In the genomic region with DNA sequence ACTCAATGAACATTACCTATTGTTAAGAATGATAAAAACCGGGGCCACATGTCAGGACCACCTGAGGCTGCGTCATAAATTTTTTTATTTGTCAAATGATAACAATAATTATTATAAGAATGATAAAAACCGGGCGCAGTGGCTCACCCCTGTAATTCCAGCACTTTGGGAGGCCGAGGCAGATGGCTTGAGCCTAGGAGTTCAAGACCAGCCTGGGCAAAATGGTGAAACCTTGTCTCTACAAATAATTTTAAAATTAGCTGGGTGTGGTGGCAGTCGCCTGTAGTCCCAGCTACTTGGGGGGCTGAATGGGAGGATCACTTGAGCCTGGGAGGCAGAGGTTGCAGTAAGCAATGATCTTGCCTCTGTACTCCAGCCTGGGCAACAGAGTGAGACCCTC, we compare ENCODE assay signal across 1 cellular context.
TF ChIP-seq lines count a peak whose summit lies in the region.

No MANE protein-coding gene starts in this region.

TF ChIP-seq in GM23338, 12 proteins besides CTCF, POLR2A, EP300 and RAD21:
- TF ChIP-seq ZNF331 (CRISPR knock-in tag; IDR thresholded peaks at IDR 0.05; ENCODE audit: low read depth) (no peak), ZNF114 (CRISPR knock-in tag; IDR thresholded peaks at IDR 0.05) (no peak), JUNB (IDR thresholded peaks at IDR 0.05; ENCODE audit: unreplicated experiment) (no peak), NANOG (IDR thresholded peaks at IDR 0.05; ENCODE audit: borderline replicate concordance) (no peak), EZH2 (IDR thresholded peaks at IDR 0.05; ENCODE audit: low read depth, unreplicated experiment) (no peak), REST (IDR thresholded peaks at IDR 0.05; ENCODE audit: unreplicated experiment) (no peak), POLR2AphosphoS5 (IDR thresholded peaks at IDR 0.05; ENCODE audit: low read depth) (no peak), ETS1 (IDR thresholded peaks at IDR 0.05) (no peak), STAT1 (IDR thresholded peaks at IDR 0.05; ENCODE audit: unreplicated experiment) (no peak), EZH2phosphoT487 (IDR thresholded peaks at IDR 0.05; ENCODE audit: unreplicated experiment) (no peak), CREB1 (CRISPR knock-in tag; IDR thresholded peaks at IDR 0.05; ENCODE audit: low read depth) (no peak)
- TF ChIP-seq, protein P1, sequence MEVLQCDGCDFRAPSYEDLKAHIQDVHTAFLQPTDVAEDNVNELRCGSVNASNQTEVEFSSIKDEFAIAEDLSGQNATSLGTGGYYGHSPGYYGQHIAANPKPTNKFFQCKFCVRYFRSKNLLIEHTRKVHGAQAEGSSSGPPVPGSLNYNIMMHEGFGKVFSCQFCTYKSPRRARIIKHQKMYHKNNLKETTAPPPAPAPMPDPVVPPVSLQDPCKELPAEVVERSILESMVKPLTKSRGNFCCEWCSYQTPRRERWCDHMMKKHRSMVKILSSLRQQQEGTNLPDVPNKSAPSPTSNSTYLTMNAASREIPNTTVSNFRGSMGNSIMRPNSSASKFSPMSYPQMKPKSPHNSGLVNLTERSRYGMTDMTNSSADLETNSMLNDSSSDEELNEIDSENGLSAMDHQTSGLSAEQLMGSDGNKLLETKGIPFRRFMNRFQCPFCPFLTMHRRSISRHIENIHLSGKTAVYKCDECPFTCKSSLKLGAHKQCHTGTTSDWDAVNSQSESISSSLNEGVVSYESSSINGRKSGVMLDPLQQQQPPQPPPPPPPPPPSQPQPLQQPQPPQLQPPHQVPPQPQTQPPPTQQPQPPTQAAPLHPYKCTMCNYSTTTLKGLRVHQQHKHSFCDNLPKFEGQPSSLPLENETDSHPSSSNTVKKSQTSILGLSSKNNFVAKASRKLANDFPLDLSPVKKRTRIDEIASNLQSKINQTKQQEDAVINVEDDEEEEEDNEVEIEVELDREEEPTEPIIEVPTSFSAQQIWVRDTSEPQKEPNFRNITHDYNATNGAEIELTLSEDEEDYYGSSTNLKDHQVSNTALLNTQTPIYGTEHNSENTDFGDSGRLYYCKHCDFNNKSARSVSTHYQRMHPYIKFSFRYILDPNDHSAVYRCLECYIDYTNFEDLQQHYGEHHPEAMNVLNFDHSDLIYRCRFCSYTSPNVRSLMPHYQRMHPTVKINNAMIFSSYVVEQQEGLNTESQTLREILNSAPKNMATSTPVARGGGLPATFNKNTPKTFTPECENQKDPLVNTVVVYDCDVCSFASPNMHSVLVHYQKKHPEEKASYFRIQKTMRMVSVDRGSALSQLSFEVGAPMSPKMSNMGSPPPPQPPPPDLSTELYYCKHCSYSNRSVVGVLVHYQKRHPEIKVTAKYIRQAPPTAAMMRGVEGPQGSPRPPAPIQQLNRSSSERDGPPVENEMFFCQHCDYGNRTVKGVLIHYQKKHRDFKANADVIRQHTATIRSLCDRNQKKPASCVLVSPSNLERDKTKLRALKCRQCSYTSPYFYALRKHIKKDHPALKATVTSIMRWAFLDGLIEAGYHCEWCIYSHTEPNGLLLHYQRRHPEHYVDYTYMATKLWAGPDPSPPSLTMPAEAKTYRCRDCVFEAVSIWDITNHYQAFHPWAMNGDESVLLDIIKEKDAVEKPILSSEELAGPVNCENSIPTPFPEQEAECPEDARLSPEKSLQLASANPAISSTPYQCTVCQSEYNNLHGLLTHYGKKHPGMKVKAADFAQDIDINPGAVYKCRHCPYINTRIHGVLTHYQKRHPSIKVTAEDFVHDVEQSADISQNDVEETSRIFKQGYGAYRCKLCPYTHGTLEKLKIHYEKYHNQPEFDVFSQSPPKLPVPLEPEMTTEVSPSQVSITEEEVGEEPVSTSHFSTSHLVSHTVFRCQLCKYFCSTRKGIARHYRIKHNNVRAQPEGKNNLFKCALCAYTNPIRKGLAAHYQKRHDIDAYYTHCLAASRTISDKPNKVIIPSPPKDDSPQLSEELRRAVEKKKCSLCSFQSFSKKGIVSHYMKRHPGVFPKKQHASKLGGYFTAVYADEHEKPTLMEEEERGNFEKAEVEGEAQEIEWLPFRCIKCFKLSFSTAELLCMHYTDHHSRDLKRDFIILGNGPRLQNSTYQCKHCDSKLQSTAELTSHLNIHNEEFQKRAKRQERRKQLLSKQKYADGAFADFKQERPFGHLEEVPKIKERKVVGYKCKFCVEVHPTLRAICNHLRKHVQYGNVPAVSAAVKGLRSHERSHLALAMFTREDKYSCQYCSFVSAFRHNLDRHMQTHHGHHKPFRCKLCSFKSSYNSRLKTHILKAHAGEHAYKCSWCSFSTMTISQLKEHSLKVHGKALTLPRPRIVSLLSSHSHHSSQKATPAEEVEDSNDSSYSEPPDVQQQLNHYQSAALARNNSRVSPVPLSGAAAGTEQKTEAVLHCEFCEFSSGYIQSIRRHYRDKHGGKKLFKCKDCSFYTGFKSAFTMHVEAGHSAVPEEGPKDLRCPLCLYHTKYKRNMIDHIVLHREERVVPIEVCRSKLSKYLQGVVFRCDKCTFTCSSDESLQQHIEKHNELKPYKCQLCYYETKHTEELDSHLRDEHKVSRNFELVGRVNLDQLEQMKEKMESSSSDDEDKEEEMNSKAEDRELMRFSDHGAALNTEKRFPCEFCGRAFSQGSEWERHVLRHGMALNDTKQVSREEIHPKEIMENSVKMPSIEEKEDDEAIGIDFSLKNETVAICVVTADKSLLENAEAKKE (CRISPR knock-in tag; IDR thresholded peaks at IDR 0.05): no peak
TF ChIP-seq in GM23338: peak in this region for 0.
